15 cellular contexts compared by ENCODE assay signal in genomic region chr1:93013311-93014091, GRCh38.
"Had no signal": no experiment of that assay in that cellular context is flagged by ENCODE, and none has a peak within 500 bp of the region (broad histone marks: within the 10 kb centered on the region; RNA-seq: fewer than 3 reads in every experiment).

No MANE protein-coding gene starts in this region.

- ATAC-seq: heart left ventricle; left lung; stimulated activated naive CD8-positive, alpha-beta T cell treated with anti-CD3 and anti-CD28 coated beads, Interleukin-15, amount 100 ng/mL, for 72 hours had no signal

- H3K4me1 ChIP-seq: left lung, testis had no signal

- H3K27ac ChIP-seq: brain microvascular endothelial cell, dorsolateral prefrontal cortex, esophagus muscularis mucosa, left lung, testis, upper lobe of right lung had no signal

- H3K27me3 ChIP-seq: brain microvascular endothelial cell, dorsolateral prefrontal cortex, esophagus muscularis mucosa, left lung, testis, upper lobe of right lung had no signal

- H3K36me3 ChIP-seq: brain microvascular endothelial cell, esophagus muscularis mucosa, heart left ventricle, left lung, upper lobe of right lung had no signal

- H3K4me3 ChIP-seq: dorsolateral prefrontal cortex, esophagus muscularis mucosa, heart left ventricle, left lung, testis, upper lobe of right lung had no signal

- DNase-seq: activated CD4-positive, alpha-beta T cell treated with anti-CD3 and anti-CD28 coated beads, Interleukin-2, amount 50 U/mL, for 4 hours; activated T-cell treated with anti-CD3 and anti-CD28 coated beads, Interleukin-2, amount 50 U/mL, for 1 hour; amygdala; brain microvascular endothelial cell; cerebellar nuclear complex; dorsolateral prefrontal cortex; heart left ventricle; islet precursor cell; left lung; stimulated activated CD4-positive, alpha-beta T cell treated with anti-CD3 and anti-CD28 coated beads, Interleukin-4, amount 100 ng/mL, for 24 hours; stimulated activated naive CD8-positive, alpha-beta T cell treated with anti-CD3 and anti-CD28 coated beads, Interleukin-15, amount 100 ng/mL, for 72 hours; testis; upper lobe of right lung had no signal

- H3K9me3 ChIP-seq: esophagus muscularis mucosa, heart left ventricle, left lung, testis, upper lobe of right lung had no signal

- FAIRE-seq: endometrium had no signal
